In genomic region chr20:3250091-3250504, GRCh38 we compare ENCODE assay signal across 10 cellular contexts. TPM values are rescaled to one million over a fixed set of nuclear protein-coding genes. Genes with fewer than 3 reads are reported as not detected.
DNase-seq lines count a peak whose midpoint lies in the region; ATAC-seq and TF ChIP-seq lines count a peak whose summit lies in the region.
"Had no signal": no experiment of that assay in that cellular context is flagged by ENCODE, and none has a peak within 500 bp of the region (broad histone marks: within the 10 kb centered on the region; RNA-seq: fewer than 3 reads in every experiment).

No MANE protein-coding gene starts in this region.

- H3K4me2 ChIP-seq in HCT116 (ENCODE audit: low read length): no peak overlapping the region
- no peak overlapping the region for H3K4me2 ChIP-seq in SK-N-SH

- TF ChIP-seq CTCF in BE2C (IDR thresholded peaks at IDR 0.05; ENCODE audit: low read depth, low read length) (peak; percentile 37), HCT116 (IDR thresholded peaks at IDR 0.05 in 2 of 3, conservative IDR thresholded peaks at IDR 0.05 in 1 of 3; ENCODE audit: borderline replicate concordance in 1 of 3, insufficient read depth in 1 of 3, low read depth in 2 of 3, low read length in 2 of 3) (peak; percentile 63 to 73 (median 65); a peak in 5 of 6 replicates), SK-N-SH (IDR thresholded peaks at IDR 0.05) (peak; percentile 24; the same call in 1 of the 2 replicates)

- ATAC-seq in HCT116 (peak; percentile 94), HG02642 (IDR thresholded peaks at IDR 0.05; ENCODE audit: poor library complexity, unreplicated experiment) (no peak)

- RAD21 ChIA-PET in HCT116 (lab: Charles Lee; ENCODE audit: low non-redundant PET in 1 of 2, low total read pairs in 2 of 2, uncharacterized antibody in 2 of 2, unreplicated experiment in 2 of 2): interaction anchor here (0.6 kb wide), 2 partner anchors 60 to 65 kb away, joined by 3 read pairs; no protein-coding TSS in a partner anchor

- POLR2A ChIA-PET in HCT116 (lab: Charles Lee): no interaction called here
- POLR2A ChIA-PET in SK-N-SH (lab: Yijun Ruan, JAX): no interaction called here

- intact Hi-C loops in HCT116 (cut with micrococcal nuclease): no loop called here

- TF ChIP-seq EP300 in SK-N-SH (IDR thresholded peaks at IDR 0.05; ENCODE audit: borderline replicate concordance in 1 of 2, low read depth in 1 of 2, low read length in 1 of 2): no peak

- TF ChIP-seq POLR2A in HCT116 (IDR thresholded peaks at IDR 0.05; ENCODE audit: borderline replicate concordance, extremely low read depth, insufficient read depth, insufficient read length): no peak

- no peaks in the 10 kb centered on the region for H3F3A ChIP-seq in SK-N-SH (replicated peaks; ENCODE audit: insufficient read depth)

- no peaks in the 10 kb centered on the region; the same call in 1 of the 2 replicates for H3K36me3 ChIP-seq in BE2C
- no peaks in the 10 kb centered on the region for H3K36me3 ChIP-seq in HCT116 (ENCODE audit: control insufficient read depth in 1 of 2, insufficient read depth in 2 of 2, low read length in 2 of 2)
- H3K36me3 ChIP-seq in SK-N-SH (replicated peaks in 1 of 2; ENCODE audit: control insufficient read depth in 1 of 2, insufficient read depth in 2 of 2, low read length in 1 of 2): peaks cover 3 to 34% of the 10 kb centered on the region in 2 experiments

- no peak overlapping the region for H2AFZ ChIP-seq in HCT116 (ENCODE audit: low read depth, low read length, poor library complexity, severe bottlenecking)
- H2AFZ ChIP-seq in SK-N-SH (ENCODE audit: low read depth): no peak overlapping the region

- no peak overlapping the region for H3K27ac ChIP-seq in HCT116 (ENCODE audit: low read depth, low read length)
- no peak overlapping the region for H3K27ac ChIP-seq in SK-N-SH (ENCODE audit: low read depth in 2 of 2, low read length in 1 of 2)
- H3K27ac ChIP-seq in substantia nigra (ENCODE audit: low read depth, low read length, poor library complexity, severe bottlenecking): no peak overlapping the region

- 78% methylated on average over 10 of the region's 10 CpGs for WGBS in SK-N-SH (ENCODE audit: low lambda C conversion rate)

- H3K79me2 ChIP-seq in HCT116 (ENCODE audit: insufficient read depth, low read length) (no peaks in the 10 kb centered on the region), SK-N-SH (ENCODE audit: insufficient read depth) (no peaks in the 10 kb centered on the region)

- DNase-seq in BE2C (no peak), HCT116 (ENCODE audit: low read depth, low spot score) (no peak), SK-N-SH (no peak), iPS-NIHi7 (ENCODE audit: extremely low spot score) (peak; percentile 92), substantia nigra (lab: John Stamatoyannopoulos, UW) (no peak), medulla oblongata (ENCODE audit: extremely low spot score) (no peak)
- DNase-seq in activated CD4-positive, CD25-positive, alpha-beta regulatory T cell (lab: John Stamatoyannopoulos, UW): no peak
- DNase-seq: midbrain; stimulated activated CD4-positive, alpha-beta T cell treated with anti-CD3 and anti-CD28 coated beads, Interleukin-12 subunit alpha, Interleukin-12 subunit beta, amount 100 ng/mL, for 4 hours had no signal

- H4K20me1 ChIP-seq in HCT116 (ENCODE audit: insufficient read depth) (no peaks in the 10 kb centered on the region), SK-N-SH (ENCODE audit: insufficient read depth) (no peaks in the 10 kb centered on the region)

- TF ChIP-seq RAD21 in HCT116 (IDR thresholded peaks at IDR 0.05; ENCODE audit: low read depth) (peak; percentile 62), SK-N-SH (IDR thresholded peaks at IDR 0.05; ENCODE audit: low read length) (no peak)

- CTCF ChIA-PET in HCT116 (lab: Charles Lee) (interaction anchor here (0.6 to 2.1 kb wide), 6 partner anchors 10 to 197 kb away, joined by 3 to 8 read pairs (median 4); no protein-coding TSS in a partner anchor), SK-N-SH (lab: Yijun Ruan, JAX) (interaction anchor here (1.0 to 3.3 kb wide), 5 partner anchors 10 to 634 kb away, joined by 3 to 16 read pairs (median 4); partner anchors contain the start of gene SLC4A11)

- no peak overlapping the region for H3K9ac ChIP-seq in HCT116 (ENCODE audit: low read length)
- no peak overlapping the region for H3K9ac ChIP-seq in SK-N-SH

- H3K9me3 ChIP-seq in BE2C: no peaks in the 10 kb centered on the region
- H3K9me3 ChIP-seq in HCT116 (ENCODE audit: control insufficient read depth in 1 of 2, insufficient read depth in 1 of 2, low read depth in 1 of 2, low read length in 2 of 2): no peaks in the 10 kb centered on the region
- no peaks in the 10 kb centered on the region for H3K9me3 ChIP-seq in SK-N-SH

- no peaks in the 10 kb centered on the region for H3K9me2 ChIP-seq in HCT116 (ENCODE audit: insufficient read depth)
- no peaks in the 10 kb centered on the region for H3K9me2 ChIP-seq in SK-N-SH

- H3K4me3 ChIP-seq in BE2C (ENCODE audit: low read depth, low read length) (no peak overlapping the region), HCT116 (replicated peaks in 1 of 2; ENCODE audit: low read depth in 1 of 2, low read length in 2 of 2) (no peak overlapping the region), SK-N-SH (ENCODE audit: low read depth in 2 of 2, low read length in 1 of 2) (no peak overlapping the region; a peak in 1 of 4 replicates)

- H3K4me1 ChIP-seq in BE2C (no peaks in the 10 kb centered on the region), HCT116 (ENCODE audit: control insufficient read depth in 1 of 2, insufficient read depth in 2 of 2, low read length in 2 of 2) (no peaks in the 10 kb centered on the region; a peak in 1 of 4 replicates), SK-N-SH (ENCODE audit: control insufficient read depth in 1 of 2, insufficient read depth in 2 of 2, low read depth in 1 of 2, low read length in 1 of 2) (no peaks in the 10 kb centered on the region)

- BruUV-seq in HCT116 (replicated peaks; lab: Mats Ljungman, UMichigan): no TSS peak

- H3K27me3 ChIP-seq in BE2C (no peaks in the 10 kb centered on the region), HCT116 (ENCODE audit: insufficient read depth, low read length) (no peaks in the 10 kb centered on the region), SK-N-SH (ENCODE audit: insufficient read depth) (no peaks in the 10 kb centered on the region)

TF ChIP-seq in HCT116, 20 proteins besides CTCF, POLR2A, EP300 and RAD21:
- no peak for TF ChIP-seq TCF7L2 (IDR thresholded peaks at IDR 0.05; ENCODE audit: borderline replicate concordance, extremely low read depth, insufficient read depth, insufficient read length)
- no peak for TF ChIP-seq EZH2phosphoT487 (IDR thresholded peaks at IDR 0.05; ENCODE audit: borderline replicate concordance)
- no peak for TF ChIP-seq JUND (IDR thresholded peaks at IDR 0.05)
TF ChIP-seq in HCT116: peak in this region for 0.

TF ChIP-seq in SK-N-SH, 30 proteins besides CTCF, POLR2A, EP300 and RAD21 (continues in another document):
- TF ChIP-seq EZH2phosphoT487 (IDR thresholded peaks at IDR 0.05; ENCODE audit: borderline replicate concordance, low read depth) (no peak), RCOR1 (IDR thresholded peaks at IDR 0.05; ENCODE audit: low read length) (no peak), MEF2A (IDR thresholded peaks at IDR 0.05; ENCODE audit: borderline replicate concordance, low read depth) (no peak), IRF3 (IDR thresholded peaks at IDR 0.05; ENCODE audit: low read depth, low read length) (no peak), FOXM1 (IDR thresholded peaks at IDR 0.05; ENCODE audit: low read depth) (no peak), GABPA (IDR thresholded peaks at IDR 0.05; ENCODE audit: low read depth) (no peak), FOXJ3 (CRISPR knock-in tag; IDR thresholded peaks at IDR 0.05) (no peak), YY1 (IDR thresholded peaks at IDR 0.05; ENCODE audit: low read depth) (no peak), NFIC (IDR thresholded peaks at IDR 0.05; ENCODE audit: borderline replicate concordance) (no peak), CHD2 (IDR thresholded peaks at IDR 0.05; ENCODE audit: low read length, partially characterized antibody) (no peak), PBX3 (IDR thresholded peaks at IDR 0.05) (no peak)

RNA-seq across cellular contexts. Expression of gene SLC4A11, which starts 11.1 kb away (rescaled TPM):
- polyA plus RNA-seq in BE2C (2012; ENCODE audit: insufficient read depth, insufficient read length, low read depth): 0.31 TPM
- total RNA-seq in HCT116 (2021; ENCODE audit: unreplicated experiment): 22.7 TPM
- 13.5 and 14.9 TPM in 2 replicates for polyA plus RNA-seq in HCT116 (2012)
- polyA plus RNA-seq in SK-N-SH (2012; rRNA removed): 1.6 and 2.7 TPM in 2 replicates
- polyA plus RNA-seq in SK-N-SH (2012; cell fraction: cytosol; rRNA removed): 0.73 and 0.77 TPM in 2 replicates
- 15.9 and 26.8 TPM in 2 replicates for polyA plus RNA-seq in SK-N-SH (2012; cell fraction: nucleus; rRNA removed)

RNA-seq across cellular contexts. Expression of gene ITPA, which starts 40.8 kb away (rescaled TPM):
- polyA plus RNA-seq in BE2C (2012; ENCODE audit: insufficient read depth, insufficient read length, low read depth): 151 TPM
- 77.3 TPM for total RNA-seq in HCT116 (2021; ENCODE audit: unreplicated experiment)
- polyA plus RNA-seq in HCT116 (2012): 34.8 and 51.5 TPM in 2 replicates
- polyA plus RNA-seq in SK-N-SH (2012; rRNA removed): 66.7 and 67.7 TPM in 2 replicates
- polyA plus RNA-seq in SK-N-SH (2012; cell fraction: cytosol; rRNA removed): 49.4 and 56.4 TPM in 2 replicates
- polyA plus RNA-seq in SK-N-SH (2012; cell fraction: nucleus; rRNA removed): 96.3 and 150 TPM in 2 replicates

RNA-seq across cellular contexts. Expression of gene DDRGK1, which starts 45.6 kb away (rescaled TPM):
- polyA plus RNA-seq in BE2C (2012; ENCODE audit: insufficient read depth, insufficient read length, low read depth): 116 TPM
- total RNA-seq in HCT116 (2021; ENCODE audit: unreplicated experiment): 45.8 TPM
- polyA plus RNA-seq in HCT116 (2012): 53.5 and 57.2 TPM in 2 replicates
- 65.2 and 70.6 TPM in 2 replicates for polyA plus RNA-seq in SK-N-SH (2012; rRNA removed)
- polyA plus RNA-seq in SK-N-SH (2012; cell fraction: cytosol; rRNA removed): 66.9 and 78.4 TPM in 2 replicates
- polyA plus RNA-seq in SK-N-SH (2012; cell fraction: nucleus; rRNA removed): 73.3 and 73.4 TPM in 2 replicates
